Comparison of ENCODE assay signal across 2 cellular contexts in the genomic region with DNA sequence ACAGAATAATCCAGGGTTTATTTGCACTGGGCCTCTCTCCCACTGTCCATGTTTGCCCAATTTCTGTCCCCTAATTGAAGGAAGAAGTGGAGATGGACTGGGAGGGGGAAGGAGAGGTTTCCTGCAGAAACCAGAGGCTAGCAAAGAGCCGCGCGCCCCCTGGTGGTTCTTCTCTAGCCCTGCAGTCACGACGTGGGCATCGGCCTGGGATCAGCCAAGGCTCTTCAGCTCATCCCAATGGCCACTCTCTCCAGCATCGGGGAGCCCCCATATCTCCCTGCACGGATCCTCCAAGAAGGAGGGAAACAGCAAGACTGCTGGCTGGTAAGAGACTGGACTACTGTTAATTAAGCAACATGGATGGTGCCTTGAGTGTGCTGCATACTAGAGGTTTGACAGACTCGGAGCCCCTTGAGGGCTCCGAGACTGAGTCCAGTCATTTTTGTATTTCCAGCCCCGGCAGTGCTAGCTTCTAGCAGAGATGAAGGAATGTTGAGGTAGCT.
A peak's percentile ranks its signal among the peaks of the same experiment; 100 is the strongest.
TF ChIP-seq lines count a peak whose summit lies in the region.

No MANE protein-coding gene starts in this region.

TF ChIP-seq in HCT116, 20 proteins besides CTCF, POLR2A, EP300 and RAD21:
- TF ChIP-seq ELF1 (IDR thresholded peaks at IDR 0.05; ENCODE audit: borderline replicate concordance, low read depth): no peak
- TF ChIP-seq FOSL1 (IDR thresholded peaks at IDR 0.05; ENCODE audit: low read depth): no peak
- no peak for TF ChIP-seq CBX3 (IDR thresholded peaks at IDR 0.05; ENCODE audit: low read depth)
- TF ChIP-seq SP1 (IDR thresholded peaks at IDR 0.05; ENCODE audit: low read depth): no peak
- TF ChIP-seq POLR2AphosphoS5 (IDR thresholded peaks at IDR 0.05; ENCODE audit: low read depth, low read length): no peak

TF ChIP-seq in K562, 482 proteins besides CTCF, POLR2A, EP300 and RAD21:
- TF ChIP-seq CTBP1 (IDR thresholded peaks at IDR 0.05; ENCODE audit: borderline replicate concordance) (peak; percentile 49; the same call in 1 of the 2 replicates), PCBP2 (IDR thresholded peaks at IDR 0.05; ENCODE audit: low read depth, low read length, poor library complexity, severe bottlenecking) (no peak), RB1 (IDR thresholded peaks at IDR 0.05; ENCODE audit: low read depth) (peak; percentile 64; the same call in 1 of the 2 replicates), ZFX (CRISPR knock-in tag; IDR thresholded peaks at IDR 0.05) (0 out of 2 replicates have a peak, but pooled peaks have one; percentile 0), SP2 (IDR thresholded peaks at IDR 0.05; ENCODE audit: extremely low read depth, low read depth, low read length, poor library complexity, severe bottlenecking) (no peak), PHB (CRISPR knock-in tag; IDR thresholded peaks at IDR 0.05) (no peak), SP1 (CRISPR knock-in tag; IDR thresholded peaks at IDR 0.05) (peak; percentile 33), HDAC1 (IDR thresholded peaks at IDR 0.05) (0 out of 4 replicates have a peak, but pooled peaks of 1 of the 2 experiments have one; percentile 10), TRIM24 (IDR thresholded peaks at IDR 0.05) (0 out of 4 replicates have a peak, but pooled peaks of 1 of the 2 experiments have one; percentile 7), YBX1 (IDR thresholded peaks at IDR 0.05) (no peak), MAZ (CRISPR knock-in tag; conservative IDR thresholded peaks at IDR 0.05 in 1 of 2, IDR thresholded peaks at IDR 0.05 in 1 of 2) (peak; percentile 53 to 77), ZNF384 (IDR thresholded peaks at IDR 0.05; ENCODE audit: low read depth, low read length) (0 out of 2 replicates have a peak, but pooled peaks have one; percentile 27), NCOA4 (IDR thresholded peaks at IDR 0.05; ENCODE audit: partially characterized antibody) (no peak), TCF3 (CRISPR knock-in tag; IDR thresholded peaks at IDR 0.05) (peak; percentile 8; the same call in 1 of the 2 replicates), EWSR1 (IDR thresholded peaks at IDR 0.05; ENCODE audit: borderline replicate concordance, low read depth, partially characterized antibody) (no peak), FOXP1 (CRISPR knock-in tag; IDR thresholded peaks at IDR 0.05) (0 out of 2 replicates have a peak, but pooled peaks have one; percentile 55), MAFK (IDR thresholded peaks at IDR 0.05; ENCODE audit: low read length) (no peak), CREM (IDR thresholded peaks at IDR 0.05; ENCODE audit: low read depth) (peak; percentile 77), KDM5B (IDR thresholded peaks at IDR 0.05; ENCODE audit: insufficient replicate concordance, low read depth, low read length) (peak; percentile 23), JUN (IDR thresholded peaks at IDR 0.05; ENCODE audit: borderline replicate concordance, low read depth, low read length) (peak; percentile 31; the same call in 1 of the 2 replicates), JUN (CRISPR knock-in tag; IDR thresholded peaks at IDR 0.05; ENCODE audit: borderline replicate concordance) (no peak; the same call in 1 of the 2 replicates), RCOR1 (IDR thresholded peaks at IDR 0.05; ENCODE audit: borderline replicate concordance in 1 of 2, low read depth in 2 of 2, low read length in 2 of 2) (peak; percentile 16 to 75; a peak in 1 of 4 replicates), YY1 (IDR thresholded peaks at IDR 0.05; ENCODE audit: borderline replicate concordance in 1 of 3, control insufficient read depth in 1 of 3, extremely low read depth in 1 of 3, insufficient read depth in 3 of 3, insufficient read length in 1 of 3, insufficient replicate concordance in 2 of 3, low read depth in 1 of 3, low read length in 2 of 3) (peak in 2 of 3 experiments; percentile 41 to 62), CXXC5 (CRISPR knock-in tag; IDR thresholded peaks at IDR 0.05) (peak; percentile 31; the same call in 1 of the 2 replicates), ZNF324 (CRISPR knock-in tag; IDR thresholded peaks at IDR 0.05) (0 out of 2 replicates have a peak, but pooled peaks have one; percentile 12), BRD4 (IDR thresholded peaks at IDR 0.05) (no peak), CC2D1A (IDR thresholded peaks at IDR 0.05) (peak; percentile 91), ARID2 (IDR thresholded peaks at IDR 0.05) (peak; percentile 91), SOX6 (IDR thresholded peaks at IDR 0.05) (peak; percentile 37), HEY1 (CRISPR knock-in tag; IDR thresholded peaks at IDR 0.05; ENCODE audit: borderline replicate concordance) (no peak), ZNF766 (CRISPR knock-in tag; conservative IDR thresholded peaks at IDR 0.05) (peak; percentile 100), GABPB1 (CRISPR knock-in tag; IDR thresholded peaks at IDR 0.05) (peak; percentile 78), HNRNPUL1 (IDR thresholded peaks at IDR 0.05; ENCODE audit: low read length) (no peak), MYC (IDR thresholded peaks at IDR 0.05; ENCODE audit: low read depth, low read length) (peak; percentile 58; the same call in 1 of the 2 replicates), MYC (CRISPR knock-in tag; IDR thresholded peaks at IDR 0.05; ENCODE audit: borderline replicate concordance, low read depth) (no peak), HDAC6 (IDR thresholded peaks at IDR 0.05; ENCODE audit: low read depth, low read length) (no peak), TRIM28 (IDR thresholded peaks at IDR 0.05) (0 out of 2 replicates have a peak, but pooled peaks have one; percentile 25), JUND (IDR thresholded peaks at IDR 0.05; ENCODE audit: borderline replicate concordance, low read depth, low read length) (peak; percentile 39; the same call in 1 of the 2 replicates), JUND (tag; IDR thresholded peaks at IDR 0.05; ENCODE audit: borderline replicate concordance, low read depth, low read length) (no peak), CBX3 (IDR thresholded peaks at IDR 0.05; ENCODE audit: borderline replicate concordance in 1 of 2, low read length in 2 of 2) (peak in 1 of 2 experiments; percentile 29; a peak in 1 of 3 replicates), SMC3 (conservative IDR thresholded peaks at IDR 0.05; ENCODE audit: insufficient read depth, low read depth, low read length) (peak; percentile 97), LCOR (CRISPR knock-in tag; IDR thresholded peaks at IDR 0.05) (no peak), ZNF551 (CRISPR knock-in tag; IDR thresholded peaks at IDR 0.05) (no peak), NFIC (IDR thresholded peaks at IDR 0.05) (no peak), ATF7 (IDR thresholded peaks at IDR 0.05) (peak; percentile 11; the same call in 1 of the 2 replicates), HCFC1 (IDR thresholded peaks at IDR 0.05; ENCODE audit: low read depth, low read length) (0 out of 2 replicates have a peak, but pooled peaks have one; percentile 9), BRD9 (IDR thresholded peaks at IDR 0.05; ENCODE audit: low read depth, partially characterized antibody) (peak; percentile 26)
- TF ChIP-seq, protein P1, sequence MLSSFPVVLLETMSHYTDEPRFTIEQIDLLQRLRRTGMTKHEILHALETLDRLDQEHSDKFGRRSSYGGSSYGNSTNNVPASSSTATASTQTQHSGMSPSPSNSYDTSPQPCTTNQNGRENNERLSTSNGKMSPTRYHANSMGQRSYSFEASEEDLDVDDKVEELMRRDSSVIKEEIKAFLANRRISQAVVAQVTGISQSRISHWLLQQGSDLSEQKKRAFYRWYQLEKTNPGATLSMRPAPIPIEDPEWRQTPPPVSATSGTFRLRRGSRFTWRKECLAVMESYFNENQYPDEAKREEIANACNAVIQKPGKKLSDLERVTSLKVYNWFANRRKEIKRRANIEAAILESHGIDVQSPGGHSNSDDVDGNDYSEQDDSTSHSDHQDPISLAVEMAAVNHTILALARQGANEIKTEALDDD (IDR thresholded peaks at IDR 0.05): no peak
- TF ChIP-seq, protein P2, sequence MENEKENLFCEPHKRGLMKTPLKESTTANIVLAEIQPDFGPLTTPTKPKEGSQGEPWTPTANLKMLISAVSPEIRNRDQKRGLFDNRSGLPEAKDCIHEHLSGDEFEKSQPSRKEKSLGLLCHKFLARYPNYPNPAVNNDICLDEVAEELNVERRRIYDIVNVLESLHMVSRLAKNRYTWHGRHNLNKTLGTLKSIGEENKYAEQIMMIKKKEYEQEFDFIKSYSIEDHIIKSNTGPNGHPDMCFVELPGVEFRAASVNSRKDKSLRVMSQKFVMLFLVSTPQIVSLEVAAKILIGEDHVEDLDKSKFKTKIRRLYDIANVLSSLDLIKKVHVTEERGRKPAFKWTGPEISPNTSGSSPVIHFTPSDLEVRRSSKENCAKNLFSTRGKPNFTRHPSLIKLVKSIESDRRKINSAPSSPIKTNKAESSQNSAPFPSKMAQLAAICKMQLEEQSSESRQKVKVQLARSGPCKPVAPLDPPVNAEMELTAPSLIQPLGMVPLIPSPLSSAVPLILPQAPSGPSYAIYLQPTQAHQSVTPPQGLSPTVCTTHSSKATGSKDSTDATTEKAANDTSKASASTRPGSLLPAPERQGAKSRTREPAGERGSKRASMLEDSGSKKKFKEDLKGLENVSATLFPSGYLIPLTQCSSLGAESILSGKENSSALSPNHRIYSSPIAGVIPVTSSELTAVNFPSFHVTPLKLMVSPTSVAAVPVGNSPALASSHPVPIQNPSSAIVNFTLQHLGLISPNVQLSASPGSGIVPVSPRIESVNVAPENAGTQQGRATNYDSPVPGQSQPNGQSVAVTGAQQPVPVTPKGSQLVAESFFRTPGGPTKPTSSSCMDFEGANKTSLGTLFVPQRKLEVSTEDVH (IDR thresholded peaks at IDR 0.05; ENCODE audit: low read depth, partially characterized antibody): peak; percentile 19
- TF ChIP-seq, protein P3, sequence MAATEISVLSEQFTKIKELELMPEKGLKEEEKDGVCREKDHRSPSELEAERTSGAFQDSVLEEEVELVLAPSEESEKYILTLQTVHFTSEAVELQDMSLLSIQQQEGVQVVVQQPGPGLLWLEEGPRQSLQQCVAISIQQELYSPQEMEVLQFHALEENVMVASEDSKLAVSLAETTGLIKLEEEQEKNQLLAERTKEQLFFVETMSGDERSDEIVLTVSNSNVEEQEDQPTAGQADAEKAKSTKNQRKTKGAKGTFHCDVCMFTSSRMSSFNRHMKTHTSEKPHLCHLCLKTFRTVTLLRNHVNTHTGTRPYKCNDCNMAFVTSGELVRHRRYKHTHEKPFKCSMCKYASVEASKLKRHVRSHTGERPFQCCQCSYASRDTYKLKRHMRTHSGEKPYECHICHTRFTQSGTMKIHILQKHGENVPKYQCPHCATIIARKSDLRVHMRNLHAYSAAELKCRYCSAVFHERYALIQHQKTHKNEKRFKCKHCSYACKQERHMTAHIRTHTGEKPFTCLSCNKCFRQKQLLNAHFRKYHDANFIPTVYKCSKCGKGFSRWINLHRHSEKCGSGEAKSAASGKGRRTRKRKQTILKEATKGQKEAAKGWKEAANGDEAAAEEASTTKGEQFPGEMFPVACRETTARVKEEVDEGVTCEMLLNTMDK (IDR thresholded peaks at IDR 0.05; ENCODE audit: borderline replicate concordance, insufficient read depth, low read depth, low read length, poor library complexity, severe bottlenecking): peak; percentile 32
- TF ChIP-seq, protein P4, sequence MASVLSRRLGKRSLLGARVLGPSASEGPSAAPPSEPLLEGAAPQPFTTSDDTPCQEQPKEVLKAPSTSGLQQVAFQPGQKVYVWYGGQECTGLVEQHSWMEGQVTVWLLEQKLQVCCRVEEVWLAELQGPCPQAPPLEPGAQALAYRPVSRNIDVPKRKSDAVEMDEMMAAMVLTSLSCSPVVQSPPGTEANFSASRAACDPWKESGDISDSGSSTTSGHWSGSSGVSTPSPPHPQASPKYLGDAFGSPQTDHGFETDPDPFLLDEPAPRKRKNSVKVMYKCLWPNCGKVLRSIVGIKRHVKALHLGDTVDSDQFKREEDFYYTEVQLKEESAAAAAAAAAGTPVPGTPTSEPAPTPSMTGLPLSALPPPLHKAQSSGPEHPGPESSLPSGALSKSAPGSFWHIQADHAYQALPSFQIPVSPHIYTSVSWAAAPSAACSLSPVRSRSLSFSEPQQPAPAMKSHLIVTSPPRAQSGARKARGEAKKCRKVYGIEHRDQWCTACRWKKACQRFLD (CRISPR knock-in tag; IDR thresholded peaks at IDR 0.05): 0 out of 2 replicates have a peak, but pooled peaks have one; percentile 12
- TF ChIP-seq, protein P5, sequence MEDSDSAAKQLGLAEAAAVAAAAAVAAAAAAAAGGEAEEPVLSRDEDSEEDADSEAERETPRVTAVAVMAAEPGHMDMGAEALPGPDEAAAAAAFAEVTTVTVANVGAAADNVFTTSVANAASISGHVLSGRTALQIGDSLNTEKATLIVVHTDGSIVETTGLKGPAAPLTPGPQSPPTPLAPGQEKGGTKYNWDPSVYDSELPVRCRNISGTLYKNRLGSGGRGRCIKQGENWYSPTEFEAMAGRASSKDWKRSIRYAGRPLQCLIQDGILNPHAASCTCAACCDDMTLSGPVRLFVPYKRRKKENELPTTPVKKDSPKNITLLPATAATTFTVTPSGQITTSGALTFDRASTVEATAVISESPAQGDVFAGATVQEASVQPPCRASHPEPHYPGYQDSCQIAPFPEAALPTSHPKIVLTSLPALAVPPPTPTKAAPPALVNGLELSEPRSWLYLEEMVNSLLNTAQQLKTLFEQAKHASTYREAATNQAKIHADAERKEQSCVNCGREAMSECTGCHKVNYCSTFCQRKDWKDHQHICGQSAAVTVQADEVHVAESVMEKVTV (CRISPR knock-in tag; IDR thresholded peaks at IDR 0.05): peak; percentile 93
TF ChIP-seq in K562: peak in this region for 34.
